In genomic region chr11:2138075-2138435, GRCh38 we compare ENCODE assay signal across 1 cellular context.
TF ChIP-seq lines count a peak whose summit lies in the region.

No MANE protein-coding gene starts in this region.

TF ChIP-seq in SK-N-SH, 30 proteins besides CTCF, POLR2A, EP300 and RAD21 (continued from another document):
- TF ChIP-seq REST (IDR thresholded peaks at IDR 0.05; ENCODE audit: low read depth, low read length) = no peak
- no peak for TF ChIP-seq GATA2 (CRISPR knock-in tag; IDR thresholded peaks at IDR 0.05)
